ENCODE assay signal across 34 cellular contexts in the genomic region with DNA sequence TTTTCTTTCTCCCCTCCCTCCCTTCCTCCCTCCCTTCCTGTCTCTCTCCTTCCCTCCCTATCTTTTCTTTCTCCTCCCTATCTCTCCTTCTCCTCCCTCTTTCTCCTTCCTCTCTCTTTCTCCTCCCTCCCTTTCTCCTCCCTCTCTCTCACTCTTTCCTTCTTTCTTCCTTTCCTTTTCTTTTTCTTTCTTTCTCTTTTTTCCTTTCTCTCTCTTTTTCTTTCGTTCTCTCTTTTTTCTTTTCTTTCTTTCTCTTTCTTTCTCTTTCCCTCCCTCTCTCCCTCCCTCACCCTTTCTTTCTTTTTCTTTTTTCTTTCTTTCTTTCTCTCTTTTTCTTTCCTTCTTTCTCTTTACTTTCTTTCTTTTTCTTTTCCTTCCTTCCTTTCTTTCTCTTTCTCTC.
"Had no signal": no experiment of that assay in that cellular context is flagged by ENCODE, and none has a peak within 500 bp of the region (broad histone marks: within the 10 kb centered on the region; RNA-seq: fewer than 3 reads in every experiment).

No MANE protein-coding gene starts in this region.

- H3K36me3 ChIP-seq: ascending aorta, cardiac muscle cell had no signal

- H3K4me3 ChIP-seq: ascending aorta, cardiac muscle cell had no signal

- H3K36me3 Mint-ChIP-seq: activated CD8-positive, alpha-beta memory T cell treated with anti-CD3 and anti-CD28 coated beads, Interleukin-2, amount 10 ng/mL, durations not matched to agents 7 days and 5 days; activated naive CD4-positive, alpha-beta T cell treated with anti-CD3 and anti-CD28 coated beads, Interleukin-2, amount 10 ng/mL, durations not matched to agents 7 days and 5 days; activated naive CD4-positive, alpha-beta T cell treated with anti-CD3 and anti-CD28 coated beads, Interleukin-2, amount 50 U/mL, for 24 hours; activated naive CD8-positive, alpha-beta T cell; activated naive CD8-positive, alpha-beta T cell treated with anti-CD3 and anti-CD28 coated beads, Interleukin-2, amount 10 ng/mL, durations not matched to agents 7 days and 5 days had no signal

- H3K27me3 ChIP-seq: ascending aorta, cardiac muscle cell had no signal

- H3K4me1 ChIP-seq: ascending aorta had no signal

- DNase-seq: activated CD4-positive, alpha-beta memory T cell treated with anti-CD3 and anti-CD28 coated beads, Interleukin-2, amount 10 ng/mL, durations not matched to agents 7 days and 5 days; activated CD4-positive, alpha-beta T cell treated with anti-CD3 and anti-CD28 coated beads for 4 hours; activated CD4-positive, alpha-beta T cell treated with anti-CD3 and anti-CD28 coated beads, Interleukin-2, amount 10 ng/mL, durations not matched to agents 7 days and 5 days; activated CD4-positive, alpha-beta T cell treated with anti-CD3 and anti-CD28 coated beads, Interleukin-2, amount 50 U/mL, for 48 hours; activated CD4-positive, CD25-positive, alpha-beta regulatory T cell treated with anti-CD3 and anti-CD28 coated beads, Interleukin-2, amount 50 U/mL, for 72 hours; activated CD8-positive, alpha-beta memory T cell treated with anti-CD3 and anti-CD28 coated beads for 24 hours; activated CD8-positive, alpha-beta memory T cell treated with anti-CD3 and anti-CD28 coated beads, Interleukin-2, amount 10 ng/mL, durations not matched to agents 7 days and 5 days; activated CD8-positive, alpha-beta memory T cell treated with anti-CD3 and anti-CD28 coated beads, Interleukin-2, amount 50 U/mL, for 48 hours; activated CD8-positive, alpha-beta T cell treated with anti-CD3 and anti-CD28 coated beads, Interleukin-2, amount 10 ng/mL, durations not matched to agents 7 days and 5 days; activated effector memory CD4-positive, alpha-beta T cell treated with Interleukin-2 at 50 U/mL for 16 hours; activated gamma-delta T cell; activated naive CD4-positive, alpha-beta T cell treated with anti-CD3 and anti-CD28 coated beads, Interleukin-2, amount 10 ng/mL, durations not matched to agents 7 days and 5 days; activated naive CD4-positive, alpha-beta T cell treated with Interleukin-2 at 50 U/mL for 16 hours; activated naive CD8-positive, alpha-beta T cell treated with anti-CD3 and anti-CD28 coated beads, Interleukin-2, amount 10 ng/mL, durations not matched to agents 7 days and 5 days; activated naive CD8-positive, alpha-beta T cell treated with anti-CD3 and anti-CD28 coated beads, Interleukin-2, amount 50 U/mL, for 24 hours; activated T-cell treated with anti-CD3 and anti-CD28 coated beads, Interleukin-2, amount 50 U/mL, for 24 hours; activated T-cell treated with anti-CD3 and anti-CD28 coated beads, Interleukin-2, amount 50 U/mL, for 48 hours; amygdala; anterior cingulate cortex; caudate nucleus; cerebellar nuclear complex; T-helper 1 cell; T-helper 2 cell; T-helper 9 cell had no signal

- H3K4me1 Mint-ChIP-seq: activated CD4-positive, alpha-beta memory T cell treated with anti-CD3 and anti-CD28 coated beads, Interleukin-2, amount 10 ng/mL, durations not matched to agents 7 days and 5 days; activated CD4-positive, alpha-beta T cell treated with anti-CD3 and anti-CD28 coated beads, Interleukin-2, amount 10 ng/mL, durations not matched to agents 7 days and 5 days; activated CD8-positive, alpha-beta memory T cell treated with anti-CD3 and anti-CD28 coated beads, Interleukin-2, amount 10 ng/mL, durations not matched to agents 7 days and 5 days; activated naive CD4-positive, alpha-beta T cell treated with anti-CD3 and anti-CD28 coated beads, Interleukin-2, amount 10 ng/mL, durations not matched to agents 7 days and 5 days; activated naive CD4-positive, alpha-beta T cell treated with anti-CD3 and anti-CD28 coated beads, Interleukin-2, amount 50 U/mL, for 24 hours; activated naive CD8-positive, alpha-beta T cell treated with anti-CD3 and anti-CD28 coated beads, Interleukin-2, amount 10 ng/mL, durations not matched to agents 7 days and 5 days; activated naive CD8-positive, alpha-beta T cell treated with anti-CD3 and anti-CD28 coated beads, Interleukin-2, amount 50 U/mL, for 24 hours; brain; central memory CD8-positive, alpha-beta T cell had no signal

- ATAC-seq: activated CD8-positive, alpha-beta memory T cell treated with anti-CD3 and anti-CD28 coated beads, Interleukin-2, amount 10 ng/mL, durations not matched to agents 7 days and 5 days; activated CD8-positive, alpha-beta T cell treated with anti-CD3 and anti-CD28 coated beads, Interleukin-2, amount 10 ng/mL, durations not matched to agents 7 days and 5 days; activated naive CD8-positive, alpha-beta T cell treated with anti-CD3 and anti-CD28 coated beads, Interleukin-2, amount 50 U/mL, for 24 hours had no signal

- H3K27ac ChIP-seq: ascending aorta, cardiac muscle cell, VCaP had no signal

- H3K27ac Mint-ChIP-seq: activated CD4-positive, alpha-beta memory T cell treated with anti-CD3 and anti-CD28 coated beads, Interleukin-2, amount 10 ng/mL, durations not matched to agents 7 days and 5 days; activated CD4-positive, alpha-beta T cell treated with anti-CD3 and anti-CD28 coated beads, Interleukin-2, amount 10 ng/mL, durations not matched to agents 7 days and 5 days; activated CD8-positive, alpha-beta memory T cell treated with anti-CD3 and anti-CD28 coated beads, Interleukin-2, amount 10 ng/mL, durations not matched to agents 7 days and 5 days; activated CD8-positive, alpha-beta T cell treated with anti-CD3 and anti-CD28 coated beads, Interleukin-2, amount 10 ng/mL, durations not matched to agents 7 days and 5 days; activated naive CD4-positive, alpha-beta T cell treated with anti-CD3 and anti-CD28 coated beads, Interleukin-2, amount 10 ng/mL, durations not matched to agents 7 days and 5 days; activated naive CD4-positive, alpha-beta T cell treated with anti-CD3 and anti-CD28 coated beads, Interleukin-2, amount 50 U/mL, for 24 hours; activated naive CD8-positive, alpha-beta T cell; activated naive CD8-positive, alpha-beta T cell treated with anti-CD3 and anti-CD28 coated beads, Interleukin-2, amount 10 ng/mL, durations not matched to agents 7 days and 5 days; activated naive CD8-positive, alpha-beta T cell treated with anti-CD3 and anti-CD28 coated beads, Interleukin-2, amount 50 U/mL, for 24 hours; activated T-cell treated with anti-CD3 and anti-CD28 coated beads, Interleukin-2, amount 50 U/mL, for 24 hours; activated T-helper 2 cell treated with anti-CD3 and anti-CD28 coated beads, Interferon-gamma antibody, Interleukin-2, Interleukin-4, amounts not matched to agents 10 μg/mL and 5 μg/mL and 100 μg/mL, durations not matched to agents 14 hours and 24 hours and 36 hours; brain; T-helper 1 cell treated with Interleukin-12 subunit alpha and Interleukin-12 subunit beta and Interleukin-4 antibody, amounts not matched to agents 30 μg/mL and 1 μg/mL, for 36 hours; T-helper 2 cell treated with Interferon-gamma antibody and Interleukin-4, amounts not matched to agents 5 μg/mL and 100 μg/mL, for 36 hours had no signal

- H3K27me3 Mint-ChIP-seq: activated CD4-positive, alpha-beta memory T cell treated with anti-CD3 and anti-CD28 coated beads, Interleukin-2, amount 10 ng/mL, durations not matched to agents 7 days and 5 days; activated CD4-positive, alpha-beta T cell treated with anti-CD3 and anti-CD28 coated beads, Interleukin-2, amount 10 ng/mL, durations not matched to agents 7 days and 5 days; activated CD8-positive, alpha-beta memory T cell treated with anti-CD3 and anti-CD28 coated beads, Interleukin-2, amount 10 ng/mL, durations not matched to agents 7 days and 5 days; activated naive CD4-positive, alpha-beta T cell treated with anti-CD3 and anti-CD28 coated beads, Interleukin-2, amount 50 U/mL, for 24 hours; activated naive CD8-positive, alpha-beta T cell; activated naive CD8-positive, alpha-beta T cell treated with anti-CD3 and anti-CD28 coated beads, Interleukin-2, amount 10 ng/mL, durations not matched to agents 7 days and 5 days; activated naive CD8-positive, alpha-beta T cell treated with anti-CD3 and anti-CD28 coated beads, Interleukin-2, amount 50 U/mL, for 24 hours; activated T-cell treated with anti-CD3 and anti-CD28 coated beads, Interleukin-2, amount 50 U/mL, for 24 hours; central memory CD8-positive, alpha-beta T cell had no signal

- H3K4me3 Mint-ChIP-seq: activated CD4-positive, alpha-beta memory T cell treated with anti-CD3 and anti-CD28 coated beads, Interleukin-2, amount 10 ng/mL, durations not matched to agents 7 days and 5 days; activated CD4-positive, alpha-beta T cell treated with anti-CD3 and anti-CD28 coated beads, Interleukin-2, amount 10 ng/mL, durations not matched to agents 7 days and 5 days; activated CD8-positive, alpha-beta memory T cell treated with anti-CD3 and anti-CD28 coated beads, Interleukin-2, amount 10 ng/mL, durations not matched to agents 7 days and 5 days; activated CD8-positive, alpha-beta T cell treated with anti-CD3 and anti-CD28 coated beads, Interleukin-2, amount 10 ng/mL, durations not matched to agents 7 days and 5 days; activated naive CD4-positive, alpha-beta T cell treated with anti-CD3 and anti-CD28 coated beads, Interleukin-2, amount 10 ng/mL, durations not matched to agents 7 days and 5 days; activated naive CD4-positive, alpha-beta T cell treated with anti-CD3 and anti-CD28 coated beads, Interleukin-2, amount 50 U/mL, for 24 hours; activated naive CD8-positive, alpha-beta T cell; activated naive CD8-positive, alpha-beta T cell treated with anti-CD3 and anti-CD28 coated beads, Interleukin-2, amount 10 ng/mL, durations not matched to agents 7 days and 5 days; activated naive CD8-positive, alpha-beta T cell treated with anti-CD3 and anti-CD28 coated beads, Interleukin-2, amount 50 U/mL, for 24 hours; activated T-cell treated with anti-CD3 and anti-CD28 coated beads, Interleukin-2, amount 50 U/mL, for 24 hours; brain; central memory CD8-positive, alpha-beta T cell; T-helper 1 cell treated with Interleukin-12 subunit alpha and Interleukin-12 subunit beta and Interleukin-4 antibody, amounts not matched to agents 30 μg/mL and 1 μg/mL, for 36 hours; T-helper 2 cell treated with Interferon-gamma antibody and Interleukin-4, amounts not matched to agents 5 μg/mL and 100 μg/mL, for 36 hours had no signal

- H3K9me3 ChIP-seq: ascending aorta had no signal
